Comparison of ENCODE assay signal across 14 cellular contexts in genomic region chr7:121940907-121941306, GRCh38.
"Had no signal": no experiment of that assay in that cellular context is flagged by ENCODE, and none has a peak within 500 bp of the region (broad histone marks: within the 10 kb centered on the region; RNA-seq: fewer than 3 reads in every experiment).

No MANE protein-coding gene starts in this region.

- H2AFZ ChIP-seq: hepatocyte, parathyroid adenoma had no signal

- H3K36me3 ChIP-seq: brain microvascular endothelial cell, tibial artery had no signal

- H3K79me2 ChIP-seq: hepatocyte, parathyroid adenoma had no signal

- H3K9me3 Mint-ChIP-seq: activated CD4-positive, alpha-beta T cell treated with anti-CD3 and anti-CD28 coated beads, Interleukin-2, amount 10 ng/mL, durations not matched to agents 7 days and 5 days; activated naive CD8-positive, alpha-beta T cell treated with anti-CD3 and anti-CD28 coated beads for 36 hours; activated T-helper 1 cell treated with anti-CD3 and anti-CD28 coated beads, Interleukin-12 subunit alpha, Interleukin-12 subunit beta, Interleukin-2, Interleukin-4 antibody, amounts not matched to agents 30 ng/mL and 10 ng/mL and 1 ng/mL, durations not matched to agents 14 hours and 24 hours and 36 hours; stimulated activated naive B cell treated with anti-CD40 and anti-IgM and Interleukin-4, amounts not matched to agents 10 μg/mL and 1 μg/mL and 100 μg/mL, for 72 hours had no signal

- H3K36me3 Mint-ChIP-seq: activated naive CD8-positive, alpha-beta T cell treated with anti-CD3 and anti-CD28 coated beads for 36 hours; stimulated activated naive B cell treated with anti-CD40 and anti-IgM and Interleukin-4, amounts not matched to agents 10 μg/mL and 1 μg/mL and 100 μg/mL, for 72 hours had no signal

- H3K9me3 ChIP-seq: tibial artery had no signal

- H3K27me3 ChIP-seq: brain microvascular endothelial cell, hepatocyte, tibial artery had no signal

- H3K4me3 Mint-ChIP-seq: activated CD4-positive, alpha-beta T cell treated with anti-CD3 and anti-CD28 coated beads, Interleukin-2, amount 10 ng/mL, durations not matched to agents 7 days and 5 days; activated naive CD8-positive, alpha-beta T cell treated with anti-CD3 and anti-CD28 coated beads for 36 hours; activated T-helper 1 cell treated with anti-CD3 and anti-CD28 coated beads, Interleukin-12 subunit alpha, Interleukin-12 subunit beta, Interleukin-2, Interleukin-4 antibody, amounts not matched to agents 30 ng/mL and 10 ng/mL and 1 ng/mL, durations not matched to agents 14 hours and 24 hours and 36 hours; effector memory CD8-positive, alpha-beta T cell; stimulated activated naive B cell treated with anti-CD40 and anti-IgM and Interleukin-4, amounts not matched to agents 10 μg/mL and 1 μg/mL and 100 μg/mL, for 72 hours had no signal

- H3K9ac ChIP-seq: parathyroid adenoma had no signal

- H3K27ac ChIP-seq: brain microvascular endothelial cell, hepatocyte, parathyroid adenoma, tibial artery had no signal

- H3K4me1 Mint-ChIP-seq: activated CD4-positive, alpha-beta T cell treated with anti-CD3 and anti-CD28 coated beads, Interleukin-2, amount 10 ng/mL, durations not matched to agents 7 days and 5 days; activated naive CD8-positive, alpha-beta T cell treated with anti-CD3 and anti-CD28 coated beads for 36 hours; stimulated activated naive B cell treated with anti-CD40 and anti-IgM and Interleukin-4, amounts not matched to agents 10 μg/mL and 1 μg/mL and 100 μg/mL, for 72 hours had no signal

- DNase-seq: activated CD4-positive, alpha-beta T cell treated with anti-CD3 and anti-CD28 coated beads, Interleukin-2, amount 10 ng/mL, durations not matched to agents 7 days and 5 days; activated naive CD8-positive, alpha-beta T cell treated with anti-CD3 and anti-CD28 coated beads for 36 hours; amygdala; brain microvascular endothelial cell; cortex of kidney; effector memory CD8-positive, alpha-beta T cell; erythroblast; left colon; stimulated activated naive B cell treated with anti-CD40 and anti-IgM and Interleukin-4, amounts not matched to agents 10 μg/mL and 1 μg/mL and 100 μg/mL, for 72 hours; tibial artery had no signal

- H3K27me3 Mint-ChIP-seq: activated CD4-positive, alpha-beta T cell treated with anti-CD3 and anti-CD28 coated beads, Interleukin-2, amount 10 ng/mL, durations not matched to agents 7 days and 5 days; activated naive CD8-positive, alpha-beta T cell treated with anti-CD3 and anti-CD28 coated beads for 36 hours; effector memory CD8-positive, alpha-beta T cell; stimulated activated naive B cell treated with anti-CD40 and anti-IgM and Interleukin-4, amounts not matched to agents 10 μg/mL and 1 μg/mL and 100 μg/mL, for 72 hours had no signal

- H3K4me1 ChIP-seq: parathyroid adenoma, tibial artery had no signal

- H3K4me2 ChIP-seq: hepatocyte had no signal

- H3K27ac Mint-ChIP-seq: activated CD4-positive, alpha-beta T cell treated with anti-CD3 and anti-CD28 coated beads, Interleukin-2, amount 10 ng/mL, durations not matched to agents 7 days and 5 days; activated naive CD8-positive, alpha-beta T cell treated with anti-CD3 and anti-CD28 coated beads for 36 hours; activated T-helper 1 cell treated with anti-CD3 and anti-CD28 coated beads, Interleukin-12 subunit alpha, Interleukin-12 subunit beta, Interleukin-2, Interleukin-4 antibody, amounts not matched to agents 30 ng/mL and 10 ng/mL and 1 ng/mL, durations not matched to agents 14 hours and 24 hours and 36 hours; effector memory CD8-positive, alpha-beta T cell; stimulated activated naive B cell treated with anti-CD40 and anti-IgM and Interleukin-4, amounts not matched to agents 10 μg/mL and 1 μg/mL and 100 μg/mL, for 72 hours had no signal

- H3K4me3 ChIP-seq: hepatocyte, lung, tibial artery had no signal

- ATAC-seq: effector memory CD8-positive, alpha-beta T cell; left colon; stimulated activated naive B cell treated with anti-CD40 and anti-IgM and Interleukin-4, amounts not matched to agents 10 μg/mL and 1 μg/mL and 100 μg/mL, for 72 hours had no signal
